ENCODE assay signal across 1 cellular context in the genomic region with DNA sequence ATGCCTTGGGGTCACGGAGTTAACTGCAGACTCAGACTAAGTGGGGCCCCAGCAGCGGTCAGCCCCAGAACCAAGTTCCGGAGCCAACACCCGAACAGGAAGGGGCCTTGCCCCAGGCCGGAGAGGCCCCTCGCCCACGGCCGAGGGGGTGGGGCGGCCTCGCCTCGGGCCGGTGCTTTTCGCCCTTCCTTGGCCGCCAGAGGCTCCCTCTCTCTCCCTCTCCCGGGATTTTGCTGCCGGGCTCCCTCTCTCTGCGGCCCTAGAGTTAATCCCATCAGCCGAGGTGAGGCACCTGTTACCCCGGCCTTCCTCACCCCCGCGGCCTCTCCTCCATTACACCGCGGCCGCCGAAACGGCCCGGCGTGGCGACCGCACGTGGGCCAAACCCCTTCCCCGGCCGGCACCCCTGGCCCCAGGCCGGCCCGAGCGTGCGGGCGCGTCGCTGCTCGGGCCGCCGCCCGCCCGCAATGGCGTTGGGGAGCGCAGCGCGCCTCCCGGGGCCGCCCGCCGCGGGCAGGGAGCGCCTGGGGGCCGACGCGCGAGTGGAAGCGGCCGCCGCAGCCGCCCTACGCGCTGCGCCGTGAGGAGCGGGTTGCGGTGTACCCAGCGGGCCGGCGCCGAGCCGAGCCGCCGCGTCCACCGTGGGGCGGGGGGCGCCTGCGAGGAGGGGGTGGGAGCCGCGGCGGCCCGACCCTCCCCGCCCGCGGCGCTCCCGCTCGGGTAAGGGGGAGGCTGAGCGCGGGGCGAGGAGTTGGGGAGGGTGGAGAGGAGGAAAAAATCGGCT.
A peak's percentile ranks its signal among the peaks of the same experiment; 100 is the strongest.
TF ChIP-seq lines count a peak whose summit lies in the region.

PPP1R9A (plus strand) TSS at position 175 of the 784 bp plus-strand sequence. CDS start 2,520 bp downstream, outside the sequence.

TF ChIP-seq in WTC11, 78 proteins besides CTCF, POLR2A, EP300 and RAD21 (continued from another document):
- no peak for TF ChIP-seq TEAD1 (CRISPR knock-in tag; IDR thresholded peaks at IDR 0.05)
- TF ChIP-seq, protein P1, sequence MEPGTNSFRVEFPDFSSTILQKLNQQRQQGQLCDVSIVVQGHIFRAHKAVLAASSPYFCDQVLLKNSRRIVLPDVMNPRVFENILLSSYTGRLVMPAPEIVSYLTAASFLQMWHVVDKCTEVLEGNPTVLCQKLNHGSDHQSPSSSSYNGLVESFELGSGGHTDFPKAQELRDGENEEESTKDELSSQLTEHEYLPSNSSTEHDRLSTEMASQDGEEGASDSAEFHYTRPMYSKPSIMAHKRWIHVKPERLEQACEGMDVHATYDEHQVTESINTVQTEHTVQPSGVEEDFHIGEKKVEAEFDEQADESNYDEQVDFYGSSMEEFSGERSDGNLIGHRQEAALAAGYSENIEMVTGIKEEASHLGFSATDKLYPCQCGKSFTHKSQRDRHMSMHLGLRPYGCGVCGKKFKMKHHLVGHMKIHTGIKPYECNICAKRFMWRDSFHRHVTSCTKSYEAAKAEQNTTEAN (CRISPR knock-in tag; IDR thresholded peaks at IDR 0.05) = no peak
- TF ChIP-seq SMAD3 (CRISPR knock-in tag; IDR thresholded peaks at IDR 0.05; ENCODE audit: borderline replicate concordance) = no peak
- TF ChIP-seq TCF7 (CRISPR knock-in tag; IDR thresholded peaks at IDR 0.05; ENCODE audit: low read depth) = no peak
- TF ChIP-seq SMAD4 (CRISPR knock-in tag; IDR thresholded peaks at IDR 0.05) = no peak
- TF ChIP-seq RELA (CRISPR knock-in tag; IDR thresholded peaks at IDR 0.05; ENCODE audit: borderline replicate concordance) = 0 out of 2 replicates have a peak, but pooled peaks have one; percentile 31
